In the genomic region with DNA sequence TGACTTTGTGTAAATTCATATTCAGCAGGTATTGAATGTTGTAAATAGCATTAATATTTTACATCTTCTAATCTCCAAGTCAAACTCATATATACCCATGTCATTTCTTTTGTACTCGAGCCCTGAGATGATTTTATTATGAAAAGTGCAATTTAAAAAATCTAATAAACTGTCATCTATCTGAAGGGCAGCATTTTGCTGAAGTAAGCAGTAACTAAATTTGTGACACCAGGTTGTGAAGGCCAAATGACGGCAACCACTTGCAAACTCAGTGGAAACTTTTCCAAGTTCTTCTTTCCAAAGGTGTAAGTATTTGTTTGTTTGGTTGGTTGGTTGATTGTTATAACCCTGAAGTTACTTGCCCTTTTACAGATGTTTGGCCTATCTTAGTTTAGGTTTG, we compare ENCODE assay signal across 3 cellular contexts.
TF ChIP-seq lines count a peak whose summit lies in the region.

No MANE protein-coding gene starts in this region.

TF ChIP-seq in HepG2, 621 proteins besides CTCF, POLR2A, EP300 and RAD21:
- TF ChIP-seq MAFF (IDR thresholded peaks at IDR 0.05; ENCODE audit: low read depth, low read length), result peak; percentile 55
- peak; percentile 53 to 78; a peak in 3 of 4 replicates for TF ChIP-seq MAFK (conservative IDR thresholded peaks at IDR 0.05 in 1 of 2, IDR thresholded peaks at IDR 0.05 in 1 of 2; ENCODE audit: low read length in 2 of 2)
- TF ChIP-seq E2F1 (CRISPR knock-in tag; IDR thresholded peaks at IDR 0.05), result no peak

TF ChIP-seq in A549, 52 proteins besides CTCF, POLR2A, EP300 and RAD21:
- TF ChIP-seq RARB (CRISPR knock-in tag; IDR thresholded peaks at IDR 0.05) (no peak), MAFK (IDR thresholded peaks at IDR 0.05; ENCODE audit: partially characterized antibody) (peak; percentile 53)
TF ChIP-seq in A549: peak in this region for 1.

TF ChIP-seq in IMR-90, 13 proteins besides CTCF, POLR2A, EP300 and RAD21:
- TF ChIP-seq FOS (IDR thresholded peaks at IDR 0.05; ENCODE audit: low read depth, low read length) (no peak), SMC3 (IDR thresholded peaks at IDR 0.05; ENCODE audit: low read depth, low read length) (no peak), RCOR1 (IDR thresholded peaks at IDR 0.05; ENCODE audit: insufficient replicate concordance, low read length) (no peak), MAFK (IDR thresholded peaks at IDR 0.05; ENCODE audit: low read depth, low read length) (peak; percentile 63), MXI1 (IDR thresholded peaks at IDR 0.05; ENCODE audit: borderline replicate concordance, low read depth, low read length) (no peak)
